In genomic region chr22:38706885-38707180, GRCh38 we compare ENCODE assay signal across 8 cellular contexts. TPM values are rescaled to one million over a fixed set of nuclear protein-coding genes. Genes with fewer than 3 reads are reported as not detected.
DNase-seq lines count a peak whose midpoint lies in the region; ATAC-seq, FAIRE-seq and TF ChIP-seq lines count a peak whose summit lies in the region.

No MANE protein-coding gene starts in this region.

- CTCF ChIA-PET in activated B cell treated with CpG ODN at 0.5 μM for 24 hours (lab: Charles Lee), result interaction anchor here (1.2 kb wide), 1 partner anchor 25 kb away, joined by 5 read pairs; the partner anchor contains the start of gene TOMM22

- H3K4me3 Mint-ChIP-seq in H9, result peak overlapping the region; percentile 93 to 95
- peak overlapping the region; percentile 88 for H3K4me3 Mint-ChIP-seq in activated B cell treated with CpG ODN at 0.5 μM for 24 hours

- H2BK12ac ChIP-seq in H9 (ENCODE audit: insufficient read length, low read depth, low read length), result no peak overlapping the region

- no peak overlapping the region for H4K5ac ChIP-seq in H9 (ENCODE audit: insufficient read length, low read depth, low read length)

- H3K36me3 Mint-ChIP-seq in H9 (ENCODE audit: insufficient read depth in 1 of 3, low read depth in 3 of 3), result peaks cover 6 to 25% (median 21%) of the 10 kb centered on the region in 3 experiments; a peak in 5 of 7 replicates
- H3K36me3 Mint-ChIP-seq in activated B cell treated with CpG ODN at 0.5 μM for 24 hours (ENCODE audit: low read depth), result peaks cover 29% of the 10 kb centered on the region

- H3K4me1 ChIP-seq in H9 (ENCODE audit: insufficient read depth, low read length) (peaks cover 10% of the 10 kb centered on the region), hepatocyte (ENCODE audit: insufficient read depth) (peaks cover 18% of the 10 kb centered on the region), small intestine (ENCODE audit: control insufficient read depth in 2 of 2, insufficient read depth in 1 of 2, low read depth in 1 of 2, low read length in 1 of 2) (peaks cover 5 to 10% of the 10 kb centered on the region in 2 donors)

- H3K79me2 ChIP-seq in H9 (ENCODE audit: insufficient read depth, low read length) (peaks cover 34% of the 10 kb centered on the region; the same call in 1 of the 2 replicates), hepatocyte (peaks cover 55% of the 10 kb centered on the region)

- H3K27me3 Mint-ChIP-seq in H9 (ENCODE audit: low read depth) (no peaks in the 10 kb centered on the region; the same call in 1 of the 2 replicates), activated B cell treated with CpG ODN at 0.5 μM for 24 hours (no peaks in the 10 kb centered on the region)

- no peaks in the 10 kb centered on the region for H3K36me3 ChIP-seq in hepatocyte (replicated peaks; ENCODE audit: insufficient read depth, low read depth)
- H3K36me3 ChIP-seq in small intestine (ENCODE audit: control insufficient read depth in 2 of 2, insufficient read depth in 2 of 2, low read length in 2 of 2), result peaks cover 0 to 5% of the 10 kb centered on the region in 2 donors

- H3K4ac ChIP-seq in H9 (ENCODE audit: low read depth, low read length), result no peak overlapping the region

- intact Hi-C loops in activated B cell treated with CpG ODN at 0.5 μM for 24 hours (cut with micrococcal nuclease) (loop anchor here (5.0 to 10.0 kb wide), 3 partner anchors 85 to 1338 kb away; partner anchors contain the start of gene DNAL4), head of caudate nucleus (cut with DNase I) (loop anchor here (5.0 kb wide), 1 partner anchor 45 kb away; no protein-coding TSS in a partner anchor)

- ATAC-seq in activated B cell treated with CpG ODN at 0.5 μM for 24 hours (ENCODE audit: low read depth) (no peak), HG03039 (IDR thresholded peaks at IDR 0.05; ENCODE audit: unreplicated experiment) (no peak), GM19328 (IDR thresholded peaks at IDR 0.05; ENCODE audit: unreplicated experiment) (no peak)

- no peak for FAIRE-seq in small intestine (lab: Jason Lieb, UNC)

- H3K18ac ChIP-seq in H9 (ENCODE audit: insufficient read length, low read depth, low read length), result no peak overlapping the region

- H3K4me1 Mint-ChIP-seq in H9, result peaks cover 40 to 45% of the 10 kb centered on the region in 2 experiments
- H3K4me1 Mint-ChIP-seq in activated B cell treated with CpG ODN at 0.5 μM for 24 hours, result peaks cover 70% of the 10 kb centered on the region

- no peak overlapping the region for H3K56ac ChIP-seq in H9 (ENCODE audit: insufficient read length, low read depth, low read length)

- no peak overlapping the region for H2BK5ac ChIP-seq in H9 (ENCODE audit: insufficient read length, low read length)

- no peak overlapping the region for H2BK15ac ChIP-seq in H9 (ENCODE audit: low read depth, low read length)

- H3K9me3 ChIP-seq in H9 (ENCODE audit: control insufficient read depth, low read depth, low read length), result no peaks in the 10 kb centered on the region
- no peaks in the 10 kb centered on the region for H3K9me3 ChIP-seq in hepatocyte (ENCODE audit: low read depth)
- no peaks in the 10 kb centered on the region for H3K9me3 ChIP-seq in small intestine (ENCODE audit: control insufficient read depth, low read depth)

- H3K4me3 ChIP-seq in hepatocyte, result peak overlapping the region; percentile 23
- H3K4me3 ChIP-seq in small intestine (ENCODE audit: low read depth in 1 of 2, low read length in 2 of 2), result peak overlapping the region; percentile 92 to 96

- H4K8ac ChIP-seq in H9 (replicated peaks; ENCODE audit: insufficient read length, low read depth, low read length), result no peak overlapping the region

- no peak overlapping the region for H3K23ac ChIP-seq in H9 (ENCODE audit: insufficient read length, low read depth, low read length)

- H3K27me3 ChIP-seq in H9 (ENCODE audit: insufficient read depth, low read length), result no peaks in the 10 kb centered on the region
- no peaks in the 10 kb centered on the region for H3K27me3 ChIP-seq in hepatocyte
- H3K27me3 ChIP-seq in small intestine (ENCODE audit: control insufficient read depth in 2 of 2, insufficient read depth in 2 of 2, low read length in 2 of 2), result no peaks in the 10 kb centered on the region

- peaks cover 11% of the 10 kb centered on the region for H3K23me2 ChIP-seq in H9 (ENCODE audit: insufficient read length, low read depth, low read length, poor library complexity, severe bottlenecking)

- peaks cover 7% of the 10 kb centered on the region for H3K79me1 ChIP-seq in H9 (ENCODE audit: insufficient read depth, low read depth, low read length, poor library complexity, severe bottlenecking)

- POLR2A ChIA-PET in activated B cell treated with CpG ODN at 0.5 μM for 24 hours (lab: Charles Lee), result interaction anchor here (0.6 to 2.7 kb wide), 6 partner anchors 10 to 308 kb away, joined by 3 to 22 read pairs (median 4); partner anchors contain the start of genes SUN2 and TOMM22

- H3K9ac ChIP-seq in H9 (ENCODE audit: extremely low read depth, insufficient read length, low read length), result peak overlapping the region; percentile 48

- H3K9me3 Mint-ChIP-seq in H9, result no peaks in the 10 kb centered on the region
- H3K9me3 Mint-ChIP-seq in activated B cell treated with CpG ODN at 0.5 μM for 24 hours, result no peaks in the 10 kb centered on the region

- H3K9me2 ChIP-seq in hepatocyte (replicated peaks; ENCODE audit: insufficient read depth), result no peaks in the 10 kb centered on the region

- DNase-seq in H9, result no peak
- DNase-seq in activated B cell treated with CpG ODN at 0.5 μM for 24 hours, result no peak
- DNase-seq in hepatocyte (ENCODE audit: low spot score), result no peak
- DNase-seq in small intestine, result no peak
- DNase-seq in globus pallidus (ENCODE audit: low spot score), result no peak
- no peak for DNase-seq in head of caudate nucleus

- TF ChIP-seq CTCF in H9 (conservative IDR thresholded peaks at IDR 0.05) (no peak), activated B cell treated with CpG ODN at 0.5 μM for 24 hours (IDR thresholded peaks at IDR 0.05) (no peak), hepatocyte (IDR thresholded peaks at IDR 0.05; ENCODE audit: poor library complexity) (no peak)

- WGBS in H9 (ENCODE audit: extremely low coverage, insufficient read length, low lambda C conversion rate), result no CpG with 5 or more reads among the region's 4 CpGs
- 8% methylated on average over 4 of the region's 4 CpGs for whole genome bisulfite sequencing in hepatocyte (ENCODE audit: low lambda C conversion rate, missing lambda C conversion rate)
- WGBS in small intestine, 3 donors, result 0 to 1% (median 1%) methylated on average over 4 of the region's 4 CpGs

- no peak overlapping the region for H2AK5ac ChIP-seq in H9 (ENCODE audit: insufficient read length, low read length)

- H3T11ph ChIP-seq in H9 (ENCODE audit: low read length), result no peak overlapping the region

- H4K91ac ChIP-seq in H9 (ENCODE audit: insufficient read length, low read depth, low read length), result no peak overlapping the region

- H3K27ac Mint-ChIP-seq in H9, result no peak overlapping the region
- peak overlapping the region; percentile 85 for H3K27ac Mint-ChIP-seq in activated B cell treated with CpG ODN at 0.5 μM for 24 hours

- H2AFZ ChIP-seq in H9 (ENCODE audit: low read length) (no peak overlapping the region), hepatocyte (peak overlapping the region; percentile 43)

- H3K4me2 ChIP-seq in H9 (ENCODE audit: insufficient read depth, insufficient read length, low read length), result peak overlapping the region; percentile 94
- peak overlapping the region; percentile 90 for H3K4me2 ChIP-seq in hepatocyte

- no peaks in the 10 kb centered on the region for H4K20me1 ChIP-seq in H9 (ENCODE audit: control insufficient read depth, insufficient read depth, insufficient read length)
- peaks cover 53% of the 10 kb centered on the region for H4K20me1 ChIP-seq in hepatocyte (ENCODE audit: insufficient read depth, poor library complexity, severe bottlenecking)

- H3K14ac ChIP-seq in H9 (ENCODE audit: insufficient read depth, low read length), result no peak overlapping the region

- no peak overlapping the region for H2BK120ac ChIP-seq in H9 (ENCODE audit: low read depth, low read length, poor library complexity, severe bottlenecking)

- H2BK20ac ChIP-seq in H9 (ENCODE audit: low read depth, low read length, poor library complexity, severe bottlenecking), result no peak overlapping the region

- H3K27ac ChIP-seq in H9 (ENCODE audit: insufficient read length, low read depth, low read length) (no peak overlapping the region), hepatocyte (peak overlapping the region; percentile 83), small intestine (ENCODE audit: low read depth in 1 of 2, low read length in 1 of 2) (peak overlapping the region; percentile 88 to 95)

RNA-seq across cellular contexts. Expression of gene GTPBP1, which starts 1.1 kb away (rescaled TPM):
- total RNA-seq in H9 (2021) (108 TPM in 2 replicates), activated B cell treated with CpG ODN at 0.5 μM for 24 hours (90.6 and 103 TPM in 2 replicates), hepatocyte (26.0 and 36.8 TPM in 2 replicates)
- polyA plus RNA-seq in hepatocyte (28.6 and 30.8 TPM in 2 replicates), small intestine (10 to 100 TPM; 13.0 to 25.8 (median 22.2) TPM)

RNA-seq across cellular contexts. Expression of gene JOSD1, which starts 6.1 kb away (rescaled TPM):
- total RNA-seq in H9 (2021) (18.3 and 19.2 TPM in 2 replicates), activated B cell treated with CpG ODN at 0.5 μM for 24 hours (39.3 and 45.2 TPM in 2 replicates), hepatocyte (76.0 and 104 TPM in 2 replicates)
- polyA plus RNA-seq in hepatocyte (15.8 and 18.6 TPM in 2 replicates), small intestine (10 to 100 TPM; 34.6 to 73.5 (median 39.4) TPM)

RNA-seq across cellular contexts. Expression of gene TOMM22, which starts 25.1 kb away (rescaled TPM):
- total RNA-seq in H9 (2021) (128 TPM in 2 replicates), activated B cell treated with CpG ODN at 0.5 μM for 24 hours (99.4 and 109 TPM in 2 replicates), hepatocyte (57.7 and 76.3 TPM in 2 replicates)
- polyA plus RNA-seq in hepatocyte (70.6 and 80.3 TPM in 2 replicates), small intestine (10 to 100 TPM; 42.5 to 59.9 (median 44.0) TPM)

RNA-seq across cellular contexts. Expression of gene SUN2, which starts 49.0 kb away (rescaled TPM):
- total RNA-seq in H9 (2021) (12.0 and 12.1 TPM in 2 replicates), activated B cell treated with CpG ODN at 0.5 μM for 24 hours (122 and 146 TPM in 2 replicates), hepatocyte (52.4 and 56.1 TPM in 2 replicates)
- polyA plus RNA-seq in hepatocyte (55.9 and 70.8 TPM in 2 replicates), small intestine (10 to 100 TPM; 19.0 to 94.2 (median 32.7) TPM)

RNA-seq across cellular contexts. Expression of gene CBY1, which starts 50.4 kb away (rescaled TPM):
- 24.8 and 26.6 TPM in 2 replicates for total RNA-seq in H9 (2021)
- total RNA-seq in activated B cell treated with CpG ODN at 0.5 μM for 24 hours, result 7.3 and 14.1 TPM in 2 replicates
- 19.7 and 20.5 TPM in 2 replicates for total RNA-seq in hepatocyte
- 35.8 and 39.4 TPM in 2 replicates for polyA plus RNA-seq in hepatocyte
- 10 to 100 TPM; 17.3 to 36.2 (median 27.5) TPM for polyA plus RNA-seq in small intestine
